In the genomic region with DNA sequence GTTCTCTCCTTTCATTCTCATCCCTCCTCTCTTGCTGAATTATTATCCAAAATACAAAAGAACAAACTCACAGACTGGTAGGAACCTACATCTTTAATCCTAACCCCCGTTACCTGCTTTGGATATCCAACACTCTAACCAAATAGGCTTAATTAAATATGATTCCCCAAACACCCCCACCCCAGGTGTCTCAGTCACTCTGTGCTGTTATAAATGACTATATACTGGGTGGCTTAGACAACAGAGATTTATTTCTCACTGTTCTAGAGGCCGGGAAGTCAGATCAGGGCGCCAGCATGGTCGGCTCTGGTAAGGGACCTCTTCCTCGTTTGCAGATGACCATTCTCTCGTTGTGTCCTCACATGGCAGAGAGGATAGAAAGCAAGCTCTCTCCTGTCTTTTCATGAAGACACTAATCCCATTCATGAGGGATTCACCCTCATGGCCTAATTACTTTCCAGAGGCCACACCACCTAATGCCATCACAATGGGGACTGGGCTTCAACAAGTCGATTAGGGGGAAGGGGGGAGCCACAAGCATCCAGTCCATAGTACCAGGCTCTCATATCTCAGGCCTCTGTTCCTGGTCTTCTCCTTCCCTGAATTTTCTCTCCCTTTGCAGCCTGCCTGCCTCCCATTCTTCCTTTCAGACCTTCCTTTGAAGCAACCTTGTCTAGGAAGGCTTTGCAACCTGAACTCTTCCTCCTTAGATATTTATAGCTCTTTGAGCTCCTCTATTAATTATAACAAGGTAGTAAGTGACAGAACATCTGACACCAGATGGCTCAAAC, we compare ENCODE assay signal across 27 cellular contexts. TPM values are rescaled to one million over a fixed set of nuclear protein-coding genes. Genes with fewer than 3 reads are reported as not detected.
A peak's percentile ranks its signal among the peaks of the same experiment; 100 is the strongest.
DNase-seq lines count a peak whose midpoint lies in the region; ATAC-seq and TF ChIP-seq lines count a peak whose summit lies in the region.
"Had no signal": no experiment of that assay in that cellular context is flagged by ENCODE, and none has a peak within 500 bp of the region (broad histone marks: within the 10 kb centered on the region; RNA-seq: fewer than 3 reads in every experiment).

No MANE protein-coding gene starts in this region.

- 0 out of 2 replicates have a peak overlapping the region, but pooled peaks have one; percentile 18 for H2AFZ ChIP-seq in OCI-LY3 (ENCODE audit: low read depth, low read length)

- peak overlapping the region in 9 of 11 experiments; percentile 12 to 69 (median 41); a peak in 16 of 22 replicates for H3K9ac ChIP-seq in BLaER1 treated with 17β-estradiol and CSF1 and Interleukin-3, amounts not matched to agents 10 nM and 100 nM
- H3K9ac ChIP-seq in OCI-LY3 (ENCODE audit: low read length) = peak overlapping the region; percentile 70

- H3K4me3 ChIP-seq in BLaER1 treated with 17β-estradiol and CSF1 and Interleukin-3, amounts not matched to agents 10 nM and 100 nM = peak overlapping the region in 5 of 10 experiments; percentile 1 to 32 (median 19); a peak in 5 of 20 replicates
- H3K4me3 ChIP-seq in OCI-LY3 (ENCODE audit: low read length) = peak overlapping the region; percentile 65
- H3K4me3 ChIP-seq in mononuclear cell (ENCODE audit: low read length) = peak overlapping the region; percentile 25
- H3K4me3 ChIP-seq: A549, heart left ventricle, smooth muscle cell, thoracic aorta, vagina had no signal

- H3K79me2 ChIP-seq in OCI-LY3 (ENCODE audit: low read length) = peaks cover 63% of the 10 kb centered on the region

- peaks cover 18 to 55% (median 32%) of the 10 kb centered on the region in 10 experiments for H3K4me1 ChIP-seq in BLaER1 treated with 17β-estradiol and CSF1 and Interleukin-3, amounts not matched to agents 10 nM and 100 nM
- H3K4me1 ChIP-seq in OCI-LY3 (ENCODE audit: low read length) (peaks cover 54% of the 10 kb centered on the region), mononuclear cell (ENCODE audit: insufficient read depth, low read length) (peaks cover 53% of the 10 kb centered on the region)
- H3K4me1 ChIP-seq: A549, vagina had no signal

- ATAC-seq in GM18505 (IDR thresholded peaks at IDR 0.05; ENCODE audit: unreplicated experiment) = no peak
- no peak for ATAC-seq in HG02610 (IDR thresholded peaks at IDR 0.05; ENCODE audit: unreplicated experiment)
- ATAC-seq: A549, heart left ventricle, left colon had no signal

- H3K36me3 ChIP-seq in BLaER1 treated with 17β-estradiol and CSF1 and Interleukin-3, amounts not matched to agents 10 nM and 100 nM = no peaks in the 10 kb centered on the region
- H3K36me3 ChIP-seq in OCI-LY3 (replicated peaks; ENCODE audit: low read depth, low read length) = peaks cover 49% of the 10 kb centered on the region
- H3K36me3 ChIP-seq: heart left ventricle, thoracic aorta, vagina had no signal

- peak overlapping the region in 10 of 11 experiments; percentile 11 to 91 (median 74); a peak in 18 of 22 replicates for H3K27ac ChIP-seq in BLaER1 treated with 17β-estradiol and CSF1 and Interleukin-3, amounts not matched to agents 10 nM and 100 nM
- peak overlapping the region; percentile 86 for H3K27ac ChIP-seq in OCI-LY3 (ENCODE audit: low read length)
- H3K27ac ChIP-seq: A549, epithelial cell of prostate, heart left ventricle, thoracic aorta, vagina had no signal

- H3K4me2 ChIP-seq in BLaER1 treated with 17β-estradiol and CSF1 and Interleukin-3, amounts not matched to agents 10 nM and 100 nM = peak overlapping the region; percentile 70 to 91 (median 83)
- H3K4me2 ChIP-seq in OCI-LY3 (ENCODE audit: low read length) = peak overlapping the region; percentile 78
- H3K4me2 ChIP-seq: A549, smooth muscle cell had no signal

- peaks cover 15 to 44% (median 22%) of the 10 kb centered on the region in 11 experiments for H3K9me3 ChIP-seq in BLaER1 treated with 17β-estradiol and CSF1 and Interleukin-3, amounts not matched to agents 10 nM and 100 nM (replicated peaks in 1 of 11)
- H3K9me3 ChIP-seq in OCI-LY3 (ENCODE audit: insufficient read depth, low read length) (peaks cover 12% of the 10 kb centered on the region; the same call in 1 of the 2 replicates), mononuclear cell (ENCODE audit: low read depth, low read length) (no peaks in the 10 kb centered on the region)
- H3K9me3 ChIP-seq: heart left ventricle, thoracic aorta, vagina had no signal

- no peak for DNase-seq in amniotic stem cell (lab: John Stamatoyannopoulos, UW)
- DNase-seq in hippocampal formation (lab: John Stamatoyannopoulos, UW) = no peak
- no peak for DNase-seq in UCSD-AML1 (lab: John Stamatoyannopoulos, UW; ENCODE audit: unreplicated experiment)
- DNase-seq: activated CD4-positive, alpha-beta memory T cell treated with anti-CD3 and anti-CD28 coated beads for 36 hours; activated CD4-positive, CD25-positive, alpha-beta regulatory T cell; activated CD8-positive, alpha-beta memory T cell treated with anti-CD3 and anti-CD28 coated beads, Interleukin-2, amount 50 U/mL, for 48 hours; COR-L47; DMS79 treated with DMSO at 0.1 percent for 48 hours; effector CD4-positive, alpha-beta T cell; GOT3; heart left ventricle; left colon; NCI-H1694 treated with DMSO at 0.1 percent for 48 hours; NCI-H69; Right ventricle myocardium superior; stimulated activated CD4-positive, alpha-beta T cell treated with anti-CD3 and anti-CD28 coated beads, Interleukin-2, amount 100 ng/mL, for 48 hours; T1000 had no signal

- no peaks in the 10 kb centered on the region for H4K20me1 ChIP-seq in BLaER1 treated with 17β-estradiol and CSF1 and Interleukin-3, amounts not matched to agents 10 nM and 100 nM
- H4K20me1 ChIP-seq in OCI-LY3 (ENCODE audit: insufficient read depth, low read length) = no peaks in the 10 kb centered on the region

- TF ChIP-seq CTCF in OCI-LY3 (IDR thresholded peaks at IDR 0.05; ENCODE audit: low read depth, low read length) = no peak

- no peaks in the 10 kb centered on the region for H3K27me3 ChIP-seq in BLaER1 treated with 17β-estradiol and CSF1 and Interleukin-3, amounts not matched to agents 10 nM and 100 nM
- H3K27me3 ChIP-seq in OCI-LY3 (ENCODE audit: low read depth, low read length) (no peaks in the 10 kb centered on the region), mononuclear cell (ENCODE audit: insufficient read depth, low read length) (no peaks in the 10 kb centered on the region)
- H3K27me3 ChIP-seq: heart left ventricle, vagina had no signal

- TF ChIP-seq POLR2A in GM18505 (IDR thresholded peaks at IDR 0.05; ENCODE audit: borderline replicate concordance, extremely low read depth, insufficient read depth, insufficient read length) = peak; percentile 30

RNA-seq across cellular contexts. Expression of a gene that starts 57.5 kb away (rescaled TPM):
- total RNA-seq in mononuclear cell = 3.6 TPM
